9 cellular contexts compared by ENCODE assay signal in the genomic region with DNA sequence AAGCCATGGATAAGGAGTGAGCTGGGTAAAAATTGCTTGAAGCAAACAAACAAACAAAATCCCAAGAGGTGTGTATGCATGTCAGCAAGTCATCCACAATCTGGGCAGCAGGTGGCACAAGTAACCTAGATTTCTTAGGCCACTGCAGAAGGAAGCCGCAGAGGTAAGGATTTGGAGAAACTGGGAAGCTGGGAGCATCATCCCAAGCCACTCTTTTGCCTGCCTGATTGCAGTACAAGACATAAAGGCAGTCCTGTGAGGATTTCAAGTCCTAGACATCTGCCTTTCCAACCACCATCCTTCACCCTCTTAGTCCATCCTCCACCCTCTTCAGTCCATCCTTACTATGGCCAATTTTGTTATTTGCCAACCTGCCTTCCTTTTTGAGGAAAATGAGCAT.
DNase-seq lines count a peak whose midpoint lies in the region; ATAC-seq and TF ChIP-seq lines count a peak whose summit lies in the region.
"Had no signal": no experiment of that assay in that cellular context is flagged by ENCODE, and none has a peak within 500 bp of the region (broad histone marks: within the 10 kb centered on the region; RNA-seq: fewer than 3 reads in every experiment).

No MANE protein-coding gene starts in this region.

- TF ChIP-seq POLR2A in right lobe of liver (IDR thresholded peaks at IDR 0.05) (no peak), vagina (IDR thresholded peaks at IDR 0.05) (no peak), GM18505 (IDR thresholded peaks at IDR 0.05; ENCODE audit: borderline replicate concordance, extremely low read depth, insufficient read depth, insufficient read length) (no peak)

- no peaks in the 10 kb centered on the region for H3K36me3 Mint-ChIP-seq in chondrocyte (ENCODE audit: low read depth)

- H3F3A ChIP-seq in DOHH2 (ENCODE audit: control insufficient read depth, insufficient read depth): no peaks in the 10 kb centered on the region
- peaks cover 1% of the 10 kb centered on the region for H3F3A ChIP-seq in PC-3 (ENCODE audit: low read length, unreplicated experiment)

- H3K27me3 ChIP-seq in DOHH2 (ENCODE audit: control insufficient read depth, low read length): peaks cover 16% of the 10 kb centered on the region
- H3K27me3 ChIP-seq in PC-3 (ENCODE audit: low read length): no peaks in the 10 kb centered on the region
- H3K27me3 ChIP-seq in right lobe of liver: no peaks in the 10 kb centered on the region
- no peaks in the 10 kb centered on the region for H3K27me3 ChIP-seq in vagina

- intact Hi-C loops in PC-3 (cut with micrococcal nuclease): loop anchor here (1.0 kb wide), 2 partner anchors 29 to 134 kb away; no protein-coding TSS in a partner anchor
- intact Hi-C loops in right lobe of liver (cut with DNase I): loop anchor here in 1 of 2 donors (5.0 kb wide), 1 partner anchor 132 kb away; no protein-coding TSS in a partner anchor
- intact Hi-C loops in vagina (cut with DNase I): no loop called here

- H3K4me3 Mint-ChIP-seq in chondrocyte (ENCODE audit: unreplicated experiment): no peak overlapping the region
- H3K4me3 Mint-ChIP-seq: activated B cell treated with CpG ODN at 0.5 μM for 24 hours had no signal

- CTCF ChIA-PET in PC-3 (lab: Charles Lee): interaction anchor here (0.5 to 1.5 kb wide), 11 partner anchors 30 to 175 kb away, joined by 3 to 14 read pairs (median 3); no protein-coding TSS in a partner anchor

- no peak overlapping the region for H3K4me3 ChIP-seq in DOHH2 (ENCODE audit: low read length)
- no peak overlapping the region for H3K4me3 ChIP-seq in Jurkat, Clone E6-1 (ENCODE audit: low read length)
- H3K4me3 ChIP-seq in PC-3 (ENCODE audit: low read length): no peak overlapping the region
- H3K4me3 ChIP-seq in right lobe of liver: no peak overlapping the region
- no peak overlapping the region for H3K4me3 ChIP-seq in vagina

- peak; percentile 51 for TF ChIP-seq CTCF in DOHH2 (IDR thresholded peaks at IDR 0.05; ENCODE audit: low read depth, low read length, poor library complexity, severe bottlenecking)
- peak; percentile 87 for TF ChIP-seq CTCF in PC-3 (conservative IDR thresholded peaks at IDR 0.05; ENCODE audit: low read depth, low read length)
- TF ChIP-seq CTCF in chondrocyte (IDR thresholded peaks at IDR 0.05): peak; percentile 91
- TF ChIP-seq CTCF in right lobe of liver (IDR thresholded peaks at IDR 0.05): peak; percentile 61 to 75 (median 69)
- peak in 2 of 3 experiments; percentile 41 to 58 for TF ChIP-seq CTCF in vagina (IDR thresholded peaks at IDR 0.05)

- no peak overlapping the region for H3K27ac Mint-ChIP-seq in chondrocyte (ENCODE audit: unreplicated experiment)
- H3K27ac Mint-ChIP-seq: activated B cell treated with CpG ODN at 0.5 μM for 24 hours had no signal

- no peaks in the 10 kb centered on the region for H3K9me3 Mint-ChIP-seq in chondrocyte (ENCODE audit: low read depth)
- H3K9me3 Mint-ChIP-seq: activated B cell treated with CpG ODN at 0.5 μM for 24 hours had no signal

- H3K9ac ChIP-seq in PC-3 (ENCODE audit: low read length): no peak overlapping the region

- no peaks in the 10 kb centered on the region for H3K36me3 ChIP-seq in DOHH2 (ENCODE audit: control insufficient read depth, low read length)
- H3K36me3 ChIP-seq in PC-3 (ENCODE audit: low read depth, low read length): no peaks in the 10 kb centered on the region
- H3K36me3 ChIP-seq in right lobe of liver: no peaks in the 10 kb centered on the region
- no peaks in the 10 kb centered on the region for H3K36me3 ChIP-seq in vagina

- peak; percentile 49 for DNase-seq in Jurkat, Clone E6-1 (ENCODE audit: low read depth, low spot score)
- DNase-seq in PC-3 (peak; percentile 82), chondrocyte (ENCODE audit: low spot score) (no peak), right lobe of liver (peak; percentile 41 to 72 (median 58)), vagina (ENCODE audit: extremely low spot score in 2 of 2) (no peak)
- DNase-seq in activated CD4-positive, CD25-positive, alpha-beta regulatory T cell (lab: John Stamatoyannopoulos, UW): no peak
- DNase-seq: activated B cell treated with CpG ODN at 0.5 μM for 24 hours had no signal

- no peak overlapping the region for H3K4me2 ChIP-seq in DOHH2 (ENCODE audit: low read length)
- no peak overlapping the region for H3K4me2 ChIP-seq in PC-3 (ENCODE audit: low read length)

- H4K20me1 ChIP-seq in DOHH2 (ENCODE audit: control insufficient read depth, insufficient read depth, low read depth, low read length) (no peaks in the 10 kb centered on the region), PC-3 (ENCODE audit: low read length) (no peaks in the 10 kb centered on the region)

- H3K9me2 ChIP-seq in DOHH2 (replicated peaks; ENCODE audit: control insufficient read depth, low read length) (no peaks in the 10 kb centered on the region), PC-3 (replicated peaks; ENCODE audit: low read length) (no peaks in the 10 kb centered on the region)

- no peaks in the 10 kb centered on the region for H3K79me2 ChIP-seq in DOHH2 (ENCODE audit: control insufficient read depth, low read length)
- no peaks in the 10 kb centered on the region for H3K79me2 ChIP-seq in PC-3 (ENCODE audit: low read length)

- H3K4me1 Mint-ChIP-seq in chondrocyte (ENCODE audit: low read depth): peaks cover 27% of the 10 kb centered on the region

- no peaks in the 10 kb centered on the region for H3K27me3 Mint-ChIP-seq in chondrocyte (ENCODE audit: low read depth)

- POLR2A ChIA-PET in PC-3 (lab: Charles Lee; ENCODE audit: unreplicated experiment): no interaction called here

- H3K4me1 ChIP-seq in DOHH2 (ENCODE audit: control insufficient read depth, low read length) (no peaks in the 10 kb centered on the region), PC-3 (ENCODE audit: insufficient read depth, low read length) (peaks cover 37% of the 10 kb centered on the region), right lobe of liver (peaks cover 0 to 6% (median 0%) of the 10 kb centered on the region in 4 donors), vagina (peaks cover 22% of the 10 kb centered on the region)

- H3K27ac ChIP-seq in DOHH2 (ENCODE audit: low read depth, low read length) (no peak overlapping the region), PC-3 (ENCODE audit: low read length) (no peak overlapping the region), right lobe of liver (no peak overlapping the region), vagina (no peak overlapping the region)

- no TSS peak for BruUV-seq in PC-3 (replicated peaks; lab: Mats Ljungman, UMichigan)

- H3K9me3 ChIP-seq in DOHH2 (ENCODE audit: control insufficient read depth, insufficient read depth, low read length) (no peaks in the 10 kb centered on the region), PC-3 (ENCODE audit: low read length) (no peaks in the 10 kb centered on the region), right lobe of liver (no peaks in the 10 kb centered on the region), vagina (no peaks in the 10 kb centered on the region)

- ATAC-seq in PC-3: peak; percentile 78
- peak; percentile 79 to 82 (median 80) for ATAC-seq in right lobe of liver
- no peak for ATAC-seq in GM18505 (IDR thresholded peaks at IDR 0.05; ENCODE audit: unreplicated experiment)

- WGBS in right lobe of liver (ENCODE audit: insufficient coverage, low coverage, low lambda C conversion rate, missing lambda C conversion rate): 14% methylated on average over 1 of the region's 1 CpG

- no peak overlapping the region for H2AFZ ChIP-seq in PC-3 (ENCODE audit: low read length)

Comparison
In these comparisons a context has a peak if more than half of its experiments do, and no peak if none do; other contexts are left out.
1. DNase-seq: peak in Jurkat, Clone E6-1 (single experiment), PC-3 (single experiment) and right lobe of liver (3 of 3); none in chondrocyte (single experiment), vagina (0 of 2) and activated CD4-positive, CD25-positive, alpha-beta regulatory T cell (0 of 4).
2. Peak in every context shown above with its lines, with median percentiles within 50 percentile points of each other: CTCF ChIP-seq.